ENCODE assay signal across 36 cellular contexts in the genomic region with DNA sequence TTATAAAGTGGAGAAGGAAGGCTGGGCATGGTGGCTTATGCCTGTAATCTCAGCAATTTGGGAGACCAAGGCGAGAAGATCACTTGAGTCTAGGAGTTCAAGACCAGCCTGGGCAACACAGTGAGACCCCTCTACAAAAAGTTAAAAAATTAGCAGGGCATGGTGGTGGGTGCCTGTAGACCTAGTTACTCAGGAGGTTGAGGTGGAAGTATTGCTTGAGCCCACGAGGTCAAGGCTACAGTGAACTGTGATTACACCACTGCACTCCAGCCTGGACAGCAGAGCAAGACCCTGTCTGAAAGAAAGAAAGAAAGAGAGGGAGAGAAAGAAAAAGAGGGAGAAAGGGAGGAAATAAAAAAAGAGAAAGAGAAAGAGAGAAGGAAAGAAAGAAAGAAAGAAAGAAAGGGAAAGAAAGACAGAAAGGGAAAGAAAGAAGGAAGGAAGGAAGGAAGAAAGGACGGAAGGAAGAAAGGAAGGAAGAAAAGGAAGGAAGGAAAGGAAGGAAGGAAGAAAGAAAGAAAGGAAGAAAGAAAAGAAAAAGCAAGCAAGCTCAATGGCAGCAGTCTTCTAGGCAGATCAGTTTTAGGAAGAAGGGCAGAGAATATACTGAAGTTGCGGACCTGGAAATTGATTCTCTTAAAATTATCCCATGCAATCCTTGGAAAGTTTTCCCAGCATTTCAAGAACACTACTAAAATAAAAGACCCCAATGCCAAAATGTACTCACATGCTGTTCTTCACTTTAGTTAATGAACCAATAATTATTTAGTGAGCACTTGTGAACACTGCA. TPM values are rescaled to one million over a fixed set of nuclear protein-coding genes. Genes with fewer than 3 reads are reported as not detected.
A peak's percentile ranks its signal among the peaks of the same experiment; 100 is the strongest.
DNase-seq lines count a peak whose midpoint lies in the region; ATAC-seq, FAIRE-seq and TF ChIP-seq lines count a peak whose summit lies in the region.
"Had no signal": no experiment of that assay in that cellular context is flagged by ENCODE, and none has a peak within 500 bp of the region (broad histone marks: within the 10 kb centered on the region; RNA-seq: fewer than 3 reads in every experiment).

No MANE protein-coding gene starts in this region.

- no peak for FAIRE-seq in K562 (lab: Jason Lieb, UNC)
- FAIRE-seq: colon, keratinocyte had no signal

- in situ Hi-C loops in K562 (cut with MboI) = no loop called here

- DNase-seq in activated T-cell treated with anti-CD3 and anti-CD28 coated beads, Interleukin-2, amount 50 U/mL, for 72 hours = no peak
- DNase-seq in activated T-cell treated with anti-CD3 and anti-CD28 coated beads, Interleukin-2, amount 50 U/mL, for 4 hours = no peak
- DNase-seq in K562 (ENCODE audit: extremely low read depth in 1 of 4, low spot score in 3 of 4) (no peak), OCI-LY7 (ENCODE audit: low spot score) (no peak), KG1 (lab: John Stamatoyannopoulos, UW) (no peak)
- DNase-seq in stimulated activated effector memory CD8-positive, alpha-beta T cell treated with anti-CD3 and anti-CD28 coated beads, Interleukin-12 subunit alpha, Interleukin-12 subunit beta, amount 100 ng/mL, for 72 hours (ENCODE audit: low spot score in 2 of 2) = no peak
- DNase-seq: activated CD4-positive, alpha-beta T cell treated with anti-CD3 and anti-CD28 coated beads, Interleukin-2, amount 50 U/mL, for 4 hours; activated gamma-delta T cell treated with Interleukin-2 at 50 U/mL for 16 hours; amygdala; effector CD8-positive, alpha-beta T cell; erythroblast; HCEC 1CT; left ventricle myocardium superior; MV-4-11; NCI-H146; NCI-H526; ovary; SHP77; stimulated activated CD4-positive, alpha-beta T cell treated with anti-CD3 and anti-CD28 coated beads, Interleukin-1b, Interleukin-23, amount 100 ng/mL, for 48 hours; stimulated activated CD8-positive, alpha-beta memory T cell treated with anti-CD3 and anti-CD28 coated beads, Interleukin-4, amount 100 ng/mL, for 48 hours; T1000; upper lobe of left lung; WERI-Rb-1 had no signal

- no peaks in the 10 kb centered on the region for H3K9me3 Mint-ChIP-seq in activated T-cell treated with anti-CD3 and anti-CD28 coated beads, Interleukin-2, amount 50 U/mL, for 72 hours
- no peaks in the 10 kb centered on the region for H3K9me3 Mint-ChIP-seq in activated T-cell treated with anti-CD3 and anti-CD28 coated beads, Interleukin-2, amount 50 U/mL, for 4 hours
- H3K9me3 Mint-ChIP-seq in IgD-negative memory B cell = no peaks in the 10 kb centered on the region
- no peaks in the 10 kb centered on the region for H3K9me3 Mint-ChIP-seq in stimulated activated effector memory CD8-positive, alpha-beta T cell treated with anti-CD3 and anti-CD28 coated beads, Interleukin-12 subunit alpha, Interleukin-12 subunit beta, amount 100 ng/mL, for 72 hours
- H3K9me3 Mint-ChIP-seq: mesothelial cell of epicardium, nephron had no signal

- H3K27me3 ChIP-seq in K562 (ENCODE audit: control insufficient read depth in 2 of 2, insufficient read depth in 2 of 2, low read length in 2 of 2) = peaks cover 10 to 12% of the 10 kb centered on the region in 2 experiments; a peak in 2 of 5 replicates
- H3K27me3 ChIP-seq: breast epithelium, ovary, upper lobe of left lung had no signal

- no peak overlapping the region for H3K4me3 Mint-ChIP-seq in activated T-cell treated with anti-CD3 and anti-CD28 coated beads, Interleukin-2, amount 50 U/mL, for 72 hours
- no peak overlapping the region for H3K4me3 Mint-ChIP-seq in activated T-cell treated with anti-CD3 and anti-CD28 coated beads, Interleukin-2, amount 50 U/mL, for 4 hours
- H3K4me3 Mint-ChIP-seq in IgD-negative memory B cell = no peak overlapping the region
- no peak overlapping the region for H3K4me3 Mint-ChIP-seq in stimulated activated effector memory CD8-positive, alpha-beta T cell treated with anti-CD3 and anti-CD28 coated beads, Interleukin-12 subunit alpha, Interleukin-12 subunit beta, amount 100 ng/mL, for 72 hours
- H3K4me3 Mint-ChIP-seq: mesothelial cell of epicardium, nephron had no signal

- POLR2A ChIA-PET in K562 (lab: Yijun Ruan, JAX) (no interaction called here), OCI-LY7 (lab: Charles Lee) (interaction anchor here (0.6 to 0.7 kb wide), 2 partner anchors 10 to 34 kb away, joined by 3 read pairs; no protein-coding TSS in a partner anchor)

- H4K20me1 ChIP-seq in K562 (replicated peaks; ENCODE audit: control insufficient read depth, insufficient read depth, low read length) (no peaks in the 10 kb centered on the region), OCI-LY7 (ENCODE audit: insufficient read depth, low read length) (no peaks in the 10 kb centered on the region)

- no peaks in the 10 kb centered on the region for H3K79me2 ChIP-seq in K562 (ENCODE audit: control insufficient read depth, insufficient read depth, low read length)
- peaks cover 24% of the 10 kb centered on the region; the same call in 1 of the 2 replicates for H3K79me2 ChIP-seq in OCI-LY7 (ENCODE audit: insufficient read depth, low read depth, low read length)

- no peaks in the 10 kb centered on the region for H3K9me2 ChIP-seq in OCI-LY7 (ENCODE audit: insufficient read depth, low read length)

- ATAC-seq in activated T-cell treated with anti-CD3 and anti-CD28 coated beads, Interleukin-2, amount 50 U/mL, for 72 hours (replicated peaks in 1 of 2) = no peak
- no peak for ATAC-seq in activated T-cell treated with anti-CD3 and anti-CD28 coated beads, Interleukin-2, amount 50 U/mL, for 4 hours
- ATAC-seq in K562 = no peak
- ATAC-seq in stimulated activated effector memory CD8-positive, alpha-beta T cell treated with anti-CD3 and anti-CD28 coated beads, Interleukin-12 subunit alpha, Interleukin-12 subunit beta, amount 100 ng/mL, for 72 hours = no peak
- ATAC-seq in GM21381 (IDR thresholded peaks at IDR 0.05; ENCODE audit: unreplicated experiment) = no peak
- ATAC-seq: left ventricle myocardium superior, Panc1 had no signal

- no peaks in the 10 kb centered on the region for H3K27me3 Mint-ChIP-seq in activated T-cell treated with anti-CD3 and anti-CD28 coated beads, Interleukin-2, amount 50 U/mL, for 72 hours (ENCODE audit: low read depth)
- H3K27me3 Mint-ChIP-seq in activated T-cell treated with anti-CD3 and anti-CD28 coated beads, Interleukin-2, amount 50 U/mL, for 4 hours (ENCODE audit: low read depth) = no peaks in the 10 kb centered on the region
- H3K27me3 Mint-ChIP-seq in IgD-negative memory B cell = no peaks in the 10 kb centered on the region

- no peaks in the 10 kb centered on the region for H3K4me1 ChIP-seq in K562 (replicated peaks in 1 of 2; ENCODE audit: control insufficient read depth in 2 of 2, insufficient read depth in 2 of 2, low read length in 2 of 2)
- H3K4me1 ChIP-seq in OCI-LY7 (ENCODE audit: insufficient read depth, low read length, poor library complexity, severe bottlenecking) = peaks cover 12% of the 10 kb centered on the region
- H3K4me1 ChIP-seq: breast epithelium had no signal

- intact Hi-C loops in K562 (cut with micrococcal nuclease) (no loop called here), OCI-LY7 (cut with micrococcal nuclease; ENCODE audit: unreplicated experiment) (no loop called here)

- CTCF ChIA-PET in K562 (lab: Yijun Ruan, JAX; ENCODE audit: low intra/inter-chr PET ratio) (no interaction called here), OCI-LY7 (lab: Charles Lee; ENCODE audit: unreplicated experiment) (no interaction called here)

- no peak for TF ChIP-seq RAD21 in K562 (CRISPR knock-in tag; conservative IDR thresholded peaks at IDR 0.05 in 1 of 2, IDR thresholded peaks at IDR 0.05 in 1 of 2)

- no peak for TF ChIP-seq EP300 in K562 (IDR thresholded peaks at IDR 0.05; ENCODE audit: low read length)

- no peak overlapping the region for H3K9ac ChIP-seq in K562 (ENCODE audit: insufficient read depth in 1 of 2, low read depth in 2 of 2, low read length in 2 of 2)

- H3K36me3 ChIP-seq in K562 (ENCODE audit: control insufficient read depth, insufficient read depth, low read length) (no peaks in the 10 kb centered on the region), OCI-LY7 (ENCODE audit: insufficient read depth, low read length) (peaks cover 92% of the 10 kb centered on the region)
- H3K36me3 ChIP-seq: breast epithelium, ovary, upper lobe of left lung, WERI-Rb-1 had no signal

- H3K36me3 Mint-ChIP-seq in activated T-cell treated with anti-CD3 and anti-CD28 coated beads, Interleukin-2, amount 50 U/mL, for 72 hours (ENCODE audit: insufficient read depth in 2 of 2) = peaks cover 4 to 16% of the 10 kb centered on the region in 2 donors
- peaks cover 61% of the 10 kb centered on the region for H3K36me3 Mint-ChIP-seq in activated T-cell treated with anti-CD3 and anti-CD28 coated beads, Interleukin-2, amount 50 U/mL, for 4 hours (ENCODE audit: insufficient read depth)
- H3K36me3 Mint-ChIP-seq in IgD-negative memory B cell = peaks cover 14% of the 10 kb centered on the region
- peaks cover 74% of the 10 kb centered on the region for H3K36me3 Mint-ChIP-seq in stimulated activated effector memory CD8-positive, alpha-beta T cell treated with anti-CD3 and anti-CD28 coated beads, Interleukin-12 subunit alpha, Interleukin-12 subunit beta, amount 100 ng/mL, for 72 hours
- H3K36me3 Mint-ChIP-seq: mesothelial cell of epicardium had no signal

- H2AFZ ChIP-seq in K562 (ENCODE audit: low read depth, low read length) (no peak overlapping the region), OCI-LY7 (ENCODE audit: low read length) (no peak overlapping the region)

- no peaks in the 10 kb centered on the region for H3K9me3 ChIP-seq in K562 (replicated peaks; ENCODE audit: control insufficient read depth, insufficient read depth, low read depth, low read length)
- no peaks in the 10 kb centered on the region for H3K9me3 ChIP-seq in OCI-LY7 (ENCODE audit: low read length)
- H3K9me3 ChIP-seq: breast epithelium, ovary, upper lobe of left lung had no signal

- peaks cover 82% of the 10 kb centered on the region for H3K4me1 Mint-ChIP-seq in activated T-cell treated with anti-CD3 and anti-CD28 coated beads, Interleukin-2, amount 50 U/mL, for 72 hours (ENCODE audit: low read depth)
- H3K4me1 Mint-ChIP-seq in activated T-cell treated with anti-CD3 and anti-CD28 coated beads, Interleukin-2, amount 50 U/mL, for 4 hours (ENCODE audit: low read depth) = peaks cover 78% of the 10 kb centered on the region
- H3K4me1 Mint-ChIP-seq in IgD-negative memory B cell = peaks cover 37 to 58% (median 52%) of the 10 kb centered on the region in 3 donors
- H3K4me1 Mint-ChIP-seq in stimulated activated effector memory CD8-positive, alpha-beta T cell treated with anti-CD3 and anti-CD28 coated beads, Interleukin-12 subunit alpha, Interleukin-12 subunit beta, amount 100 ng/mL, for 72 hours = peaks cover 51% of the 10 kb centered on the region

- H3K27ac Mint-ChIP-seq in activated T-cell treated with anti-CD3 and anti-CD28 coated beads, Interleukin-2, amount 50 U/mL, for 72 hours = peak overlapping the region; percentile 66
- peak overlapping the region; percentile 47 to 87 (median 64) for H3K27ac Mint-ChIP-seq in IgD-negative memory B cell
- H3K27ac Mint-ChIP-seq in stimulated activated effector memory CD8-positive, alpha-beta T cell treated with anti-CD3 and anti-CD28 coated beads, Interleukin-12 subunit alpha, Interleukin-12 subunit beta, amount 100 ng/mL, for 72 hours = peak overlapping the region; percentile 70
- H3K27ac Mint-ChIP-seq: nephron had no signal

- no peak for TF ChIP-seq POLR2A in K562 (conservative IDR thresholded peaks at IDR 0.05)

- BruUV-seq in K562 (replicated peaks; lab: Mats Ljungman, UMichigan) = no TSS peak
- no TSS peak for BruUV-seq in OCI-LY7 (replicated peaks; lab: Mats Ljungman, UMichigan)

- no peak overlapping the region for H3K4me3 ChIP-seq in K562
- H3K4me3 ChIP-seq in OCI-LY7 (ENCODE audit: low read depth, low read length, poor library complexity, severe bottlenecking) = no peak overlapping the region
- H3K4me3 ChIP-seq: breast epithelium, ovary, skin epidermis, upper lobe of left lung had no signal

- TF ChIP-seq CTCF in K562 (IDR thresholded peaks at IDR 0.05 in 2 of 3, conservative IDR thresholded peaks at IDR 0.05 in 1 of 3; ENCODE audit: insufficient read depth in 2 of 3, low read depth in 1 of 3, low read length in 3 of 3) = no peak
- TF ChIP-seq CTCF in OCI-LY7 (conservative IDR thresholded peaks at IDR 0.05; ENCODE audit: low read length) = no peak

- no peaks in the 10 kb centered on the region for H3K9me1 ChIP-seq in K562 (ENCODE audit: control insufficient read depth, insufficient read depth, low read length)

- H3K27ac ChIP-seq in K562 (ENCODE audit: extremely low read depth, low read depth, low read length) = no peak overlapping the region
- no peak overlapping the region for H3K27ac ChIP-seq in OCI-LY7 (ENCODE audit: low read depth, low read length, poor library complexity, severe bottlenecking)
- H3K27ac ChIP-seq: breast epithelium, ovary, upper lobe of left lung, WERI-Rb-1 had no signal

- WGBS in K562 (ENCODE audit: insufficient coverage, low coverage, missing lambda C conversion rate) = 2% methylated on average over 4 of the region's 4 CpGs

- H3K4me2 ChIP-seq in K562 (ENCODE audit: insufficient read depth, low read length) (no peak overlapping the region), OCI-LY7 (ENCODE audit: low read length) (no peak overlapping the region)

RNA-seq across cellular contexts. Expression of gene IKZF3, which starts 53.0 kb away (rescaled TPM):
- 10 to 100 TPM; 70.7 to 78.9 TPM for total RNA-seq in activated T-cell treated with anti-CD3 and anti-CD28 coated beads, Interleukin-2, amount 50 U/mL, for 72 hours
- total RNA-seq in activated T-cell treated with anti-CD3 and anti-CD28 coated beads, Interleukin-2, amount 50 U/mL, for 4 hours = 100 to 1,000 TPM in 1 of 3 donors, 10 to 100 TPM in 2; 82.3 to 106 (median 91.6) TPM
- polyA plus RNA-seq in IgD-negative memory B cell = 103 TPM
- total RNA-seq in K562 (2011; cell fraction: chromatin; rRNA removed; ENCODE audit: low replicate concordance) = 0.74 and 0.79 TPM in 2 replicates
- 0.17 and 0.39 TPM in 2 replicates for total RNA-seq in K562 (2011; cell fraction: nucleolus; rRNA removed)
- 0.51 and 0.61 TPM in 2 replicates for total RNA-seq in K562 (2011; cell fraction: nucleoplasm; rRNA removed)
- total RNA-seq in K562 (2014; rRNA removed) = 0.32 and 0.65 TPM in 2 replicates
- 0.62 and 0.89 TPM in 2 replicates for total RNA-seq in K562 (2014; rRNA removed; fragmentation: Illumina TruSeq; extraction: Trizol)
- total RNA-seq in K562 (2015; rRNA removed; fragmentation: Illumina TruSeq; extraction: Trizol) = 0.72 TPM in 2 replicates
- total RNA-seq in K562 (2021) = 1.1 and 1.6 TPM in 2 replicates
- polyA plus RNA-seq in K562 (2011; rRNA removed) = 0.63 TPM in 1 of 2 replicates, not detected in the other
- 0.04 and 0.43 TPM in 2 replicates for polyA plus RNA-seq in K562 (2011; cell fraction: cytosol; rRNA removed)
- 0.15 and 0.55 TPM in 2 replicates for polyA plus RNA-seq in K562 (2011; cell fraction: nucleus; rRNA removed)
- 0.18 and 0.36 TPM in 2 replicates for polyA plus RNA-seq in K562 (2012)
- polyA plus RNA-seq in K562 (2014; fragmentation: Illumina TruSeq; extraction: Trizol) = 0.62 and 0.83 TPM in 2 replicates
- under 1 TPM; 0.06 to 0.17 TPM for polyA plus RNA-seq in K562 (2014; fragmentation: Nextera tagmentation; extraction: Ambion mirVana)
- polyA plus RNA-seq in K562 (2014; rRNA removed) = 0.23 and 0.69 TPM in 2 replicates
- polyA minus RNA-seq in K562 (2011; rRNA and poly(A)+ RNA removed) = 0.09 and 2.9 TPM in 2 replicates
- polyA minus RNA-seq in K562 (2011; cell fraction: cytosol; rRNA and poly(A)+ RNA removed) = 2.5 TPM in 1 of 2 replicates, not detected in the other
- polyA minus RNA-seq in K562 (2011; cell fraction: nucleus; rRNA and poly(A)+ RNA removed) = 0.54 TPM in 1 of 2 replicates, not detected in the other
- 44.7 and 54.7 TPM in 2 replicates for total RNA-seq in OCI-LY7 (2014; rRNA removed; shearing (Covaris generic))
- 125 and 134 TPM in 2 replicates for total RNA-seq in OCI-LY7 (2022)
- total RNA-seq: LHCN-M2 had no signal
- polyA plus RNA-seq: BJ, keratinocyte had no signal

RNA-seq across cellular contexts. Expression of gene ZPBP2, which starts 56.9 kb away (rescaled TPM):
- total RNA-seq in activated T-cell treated with anti-CD3 and anti-CD28 coated beads, Interleukin-2, amount 50 U/mL, for 72 hours = under 1 TPM; 0.36 to 0.81 TPM
- under 1 TPM in 2 of 3 donors, not detected in 1; 0.16 to 0.28 TPM for total RNA-seq in activated T-cell treated with anti-CD3 and anti-CD28 coated beads, Interleukin-2, amount 50 U/mL, for 4 hours
- 0.84 TPM for polyA plus RNA-seq in IgD-negative memory B cell
- total RNA-seq in K562 (2011; cell fraction: chromatin; rRNA removed; ENCODE audit: low replicate concordance) = not detected in 2 replicates
- not detected in 2 replicates for total RNA-seq in K562 (2011; cell fraction: nucleolus; rRNA removed)
- not detected in 2 replicates for total RNA-seq in K562 (2011; cell fraction: nucleoplasm; rRNA removed)
- total RNA-seq in K562 (2014; rRNA removed) = not detected in 2 replicates
- total RNA-seq in K562 (2014; rRNA removed; fragmentation: Illumina TruSeq; extraction: Trizol) = not detected in 2 replicates
- total RNA-seq in K562 (2015; rRNA removed; fragmentation: Illumina TruSeq; extraction: Trizol) = not detected in 2 replicates
- total RNA-seq in K562 (2021) = not detected in 2 replicates
- polyA plus RNA-seq in K562 (2011; rRNA removed) = not detected in 2 replicates
- polyA plus RNA-seq in K562 (2011; cell fraction: cytosol; rRNA removed) = not detected in 2 replicates
- polyA plus RNA-seq in K562 (2011; cell fraction: nucleus; rRNA removed) = not detected in 2 replicates
- polyA plus RNA-seq in K562 (2012) = not detected in 2 replicates
- not detected in 2 replicates for polyA plus RNA-seq in K562 (2014; fragmentation: Illumina TruSeq; extraction: Trizol)
- polyA plus RNA-seq in K562 (2014; fragmentation: Nextera tagmentation; extraction: Ambion mirVana) = not detected
- polyA plus RNA-seq in K562 (2014; rRNA removed) = not detected in 2 replicates
- polyA minus RNA-seq in K562 (2011; rRNA and poly(A)+ RNA removed) = not detected in 2 replicates
- not detected in 2 replicates for polyA minus RNA-seq in K562 (2011; cell fraction: cytosol; rRNA and poly(A)+ RNA removed)
- not detected in 2 replicates for polyA minus RNA-seq in K562 (2011; cell fraction: nucleus; rRNA and poly(A)+ RNA removed)
- not detected in 2 replicates for total RNA-seq in OCI-LY7 (2014; rRNA removed; shearing (Covaris generic))
- total RNA-seq in OCI-LY7 (2022) = not detected in 2 replicates
- total RNA-seq: breast epithelium, left ventricle myocardium superior, LHCN-M2, mesothelial cell of epicardium, ovary, renal cortical epithelial cell, subcutaneous adipose tissue, upper lobe of left lung had no signal
- polyA plus RNA-seq: BJ, keratinocyte, ovary had no signal

Comparison
In these comparisons a context has a peak if more than half of its experiments do, and no peak if none do; other contexts are left out.
1. RNA of gene IKZF3, which starts 53.0 kb away (total RNA-seq): 44.7 to 134 TPM in OCI-LY7, 82.3 to 106 TPM in activated T-cell treated with anti-CD3 and anti-CD28 coated beads, Interleukin-2, amount 50 U/mL, for 4 hours and 70.7 to 78.9 TPM in activated T-cell treated with anti-CD3 and anti-CD28 coated beads, Interleukin-2, amount 50 U/mL, for 72 hours; 0.17 to 1.6 TPM in K562; every median in the first group is over 10 times any median in the second.
2. Peak in every context shown above with its lines, with median percentiles within 50 percentile points of each other: H3K27ac Mint-ChIP-seq.